Comparison of ENCODE assay signal across 8 cellular contexts in the genomic region with DNA sequence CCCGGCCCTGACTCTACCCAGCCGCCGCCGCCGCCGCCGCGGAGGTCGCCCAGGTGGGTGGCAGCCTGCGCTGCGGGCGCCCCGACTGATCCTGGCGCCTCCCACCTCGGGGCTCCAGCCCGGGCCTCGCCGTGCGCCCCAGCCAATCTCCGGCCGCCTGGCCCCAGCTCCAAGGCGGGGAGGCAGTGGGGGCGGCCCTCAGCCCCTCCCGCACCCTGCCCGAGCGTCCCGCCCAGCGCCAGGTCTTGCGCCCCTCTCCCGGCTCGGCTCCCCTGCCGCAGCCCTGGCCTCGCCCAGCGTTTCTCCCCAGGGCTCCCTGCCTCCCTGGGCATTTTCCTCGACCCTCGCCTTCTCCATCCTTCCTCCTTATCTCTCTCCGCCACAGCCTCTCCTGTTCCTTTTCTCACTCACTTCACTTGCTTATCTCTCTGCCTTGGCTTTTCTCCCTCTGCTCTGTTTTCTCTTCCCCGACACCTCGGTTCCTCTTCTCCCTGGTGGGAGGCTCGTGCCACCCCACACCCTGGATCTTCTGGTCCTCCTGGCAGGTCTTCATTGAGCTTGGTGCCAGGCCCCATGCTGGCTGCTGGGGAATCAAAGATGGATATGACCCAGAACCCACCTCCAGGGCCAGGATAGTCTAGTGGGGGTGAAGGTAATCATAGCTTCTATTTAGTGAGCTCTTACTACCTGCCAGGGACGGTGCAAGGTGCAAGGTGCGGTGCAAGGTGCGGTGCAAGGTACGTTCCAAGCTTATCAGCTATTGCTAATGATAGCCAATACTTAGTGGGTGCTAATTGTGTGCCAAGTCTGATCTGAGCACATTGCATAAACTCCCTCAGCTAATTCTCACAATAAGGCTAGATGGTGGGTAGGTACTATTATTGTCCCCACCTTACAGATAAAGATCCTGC. TPM values are rescaled to one million over a fixed set of nuclear protein-coding genes. Genes with fewer than 3 reads are reported as not detected.
A peak's percentile ranks its signal among the peaks of the same experiment; 100 is the strongest.
DNase-seq lines count a peak whose midpoint lies in the region; ATAC-seq and TF ChIP-seq lines count a peak whose summit lies in the region.
"Had no signal": no experiment of that assay in that cellular context is flagged by ENCODE, and none has a peak within 500 bp of the region (broad histone marks: within the 10 kb centered on the region; RNA-seq: fewer than 3 reads in every experiment).

A gene with protein sequence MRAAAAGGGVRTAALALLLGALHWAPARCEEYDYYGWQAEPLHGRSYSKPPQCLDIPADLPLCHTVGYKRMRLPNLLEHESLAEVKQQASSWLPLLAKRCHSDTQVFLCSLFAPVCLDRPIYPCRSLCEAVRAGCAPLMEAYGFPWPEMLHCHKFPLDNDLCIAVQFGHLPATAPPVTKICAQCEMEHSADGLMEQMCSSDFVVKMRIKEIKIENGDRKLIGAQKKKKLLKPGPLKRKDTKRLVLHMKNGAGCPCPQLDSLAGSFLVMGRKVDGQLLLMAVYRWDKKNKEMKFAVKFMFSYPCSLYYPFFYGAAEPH (minus strand): TSS at position 87 of the 911 bp plus-strand sequence. CDS start 166 bp downstream, outside the sequence.

- H3K9me3 ChIP-seq in WERI-Rb-1 (ENCODE audit: severe bottlenecking) (no peaks in the 10 kb centered on the region), psoas muscle (no peaks in the 10 kb centered on the region)

- WGBS in psoas muscle, 3 donors, result 16 to 35% (median 19%) methylated on average over 18 to 44 of the region's 44 CpGs

- H3K27me3 ChIP-seq in WERI-Rb-1 (ENCODE audit: insufficient read depth, low read depth, severe bottlenecking), result peaks cover 27% of the 10 kb centered on the region
- H3K27me3 ChIP-seq in psoas muscle (ENCODE audit: insufficient read depth in 3 of 3, low read length in 2 of 3), result peaks cover 0 to 45% (median 16%) of the 10 kb centered on the region in 3 donors

- H3K4me3 ChIP-seq in WERI-Rb-1 (ENCODE audit: low read depth, low read length) (peak within 1 kb of the TSS; percentile 59), psoas muscle (peak within 1 kb of the TSS; percentile 54)

- H3K4me1 ChIP-seq in psoas muscle, result peaks cover 4% of the 10 kb centered on the region

- peak; percentile 22 for DNase-seq in G401 (ENCODE audit: low spot score)
- DNase-seq in WERI-Rb-1, result no peak
- DNase-seq in left ventricle myocardium superior, result peak; percentile 52
- no peak for DNase-seq in psoas muscle
- no peak for DNase-seq in effector CD4-positive, alpha-beta T cell
- DNase-seq: left colon had no signal

- intact Hi-C loops in left ventricle myocardium superior (cut with micrococcal nuclease) (no loop called here), psoas muscle (cut with DNase I) (loop anchor here in 1 of 2 donors (10.0 kb wide), 1 partner anchor 253 kb away; no protein-coding TSS in a partner anchor)

- TF ChIP-seq CTCF in WERI-Rb-1 (IDR thresholded peaks at IDR 0.05; ENCODE audit: low read depth, low read length) (no peak), psoas muscle (IDR thresholded peaks at IDR 0.05) (no peak)

- ATAC-seq in left ventricle myocardium superior (peak; percentile 87), psoas muscle (no peak), GM18502 (IDR thresholded peaks at IDR 0.05; ENCODE audit: poor library complexity, unreplicated experiment) (no peak), GM21528 (IDR thresholded peaks at IDR 0.05; ENCODE audit: low FRiP score, unreplicated experiment) (no peak)
- ATAC-seq: left colon had no signal

- no peak within 1 kb of the TSS for H3K27ac ChIP-seq in WERI-Rb-1
- no peak within 1 kb of the TSS for H3K27ac ChIP-seq in psoas muscle

- in situ Hi-C loops in G401 (cut with HindIII; ENCODE audit: low sequenced_read_pairs), result loop anchor here (10.0 kb wide), 1 partner anchor 273 kb away; no protein-coding TSS in a partner anchor

- H3K36me3 ChIP-seq in WERI-Rb-1, result no peaks in the 10 kb centered on the region
- H3K36me3 ChIP-seq in psoas muscle (ENCODE audit: insufficient read depth in 1 of 2, low read depth in 1 of 2), result no peaks in the 10 kb centered on the region

RNA-seq across cellular contexts. Expression of the gene that starts here (rescaled TPM):
- total RNA-seq in G401 (2014; rRNA removed; shearing (Covaris generic)), result not detected in 2 replicates
- total RNA-seq in left ventricle myocardium superior (1.3 TPM), psoas muscle (under 1 TPM in 2 of 4 donors, not detected in 2; 0.16 to 0.30 TPM)
- under 1 TPM; 0.47 to 0.73 (median 0.69) TPM for polyA plus RNA-seq in psoas muscle

Comparison
In these comparisons a context has a peak if more than half of its experiments do, and no peak if none do; other contexts are left out.
1. Peak in DNase-seq in G401; RNA of the gene not detected or under 1 TPM.